Comparison of ENCODE assay signal across 1 cellular context in genomic region chr22:20885017-20885556, GRCh38.
TF ChIP-seq lines count a peak whose summit lies in the region.

No MANE protein-coding gene starts in this region.

TF ChIP-seq in K562, 482 proteins besides CTCF, POLR2A, EP300 and RAD21 (continued from another document and continues in another):
- TF ChIP-seq PBX2 (CRISPR knock-in tag; IDR thresholded peaks at IDR 0.05; ENCODE audit: low read depth), result 0 out of 2 replicates have a peak, but pooled peaks have one; percentile 29
- no peak for TF ChIP-seq PBX2 (tag; conservative IDR thresholded peaks at IDR 0.05; ENCODE audit: low read depth)
- no peak for TF ChIP-seq MTA2 (IDR thresholded peaks at IDR 0.05; ENCODE audit: low read depth)
- 0 out of 2 replicates have a peak, but pooled peaks have one; percentile 39 for TF ChIP-seq ZBTB1 (CRISPR knock-in tag; IDR thresholded peaks at IDR 0.05; ENCODE audit: borderline replicate concordance, low read depth)
- no peak for TF ChIP-seq ATF7 (IDR thresholded peaks at IDR 0.05)
- peak in 1 of 2 experiments; percentile 73; a peak in 1 of 4 replicates for TF ChIP-seq ZNF639 (CRISPR knock-in tag; conservative IDR thresholded peaks at IDR 0.05 in 1 of 2, IDR thresholded peaks at IDR 0.05 in 1 of 2)
- TF ChIP-seq NKRF (IDR thresholded peaks at IDR 0.05; ENCODE audit: borderline replicate concordance), result no peak
- no peak; the same call in 1 of the 2 replicates for TF ChIP-seq HNRNPUL1 (IDR thresholded peaks at IDR 0.05; ENCODE audit: low read length)
- TF ChIP-seq CREBBP (IDR thresholded peaks at IDR 0.05; ENCODE audit: low read depth, low read length), result no peak
- no peak for TF ChIP-seq ZKSCAN8 (CRISPR knock-in tag; IDR thresholded peaks at IDR 0.05)
- TF ChIP-seq TSC22D4 (tag; IDR thresholded peaks at IDR 0.05), result peak; percentile 90; the same call in 1 of the 2 replicates
- TF ChIP-seq KLF16 (IDR thresholded peaks at IDR 0.05), result no peak
- TF ChIP-seq, protein P1, sequence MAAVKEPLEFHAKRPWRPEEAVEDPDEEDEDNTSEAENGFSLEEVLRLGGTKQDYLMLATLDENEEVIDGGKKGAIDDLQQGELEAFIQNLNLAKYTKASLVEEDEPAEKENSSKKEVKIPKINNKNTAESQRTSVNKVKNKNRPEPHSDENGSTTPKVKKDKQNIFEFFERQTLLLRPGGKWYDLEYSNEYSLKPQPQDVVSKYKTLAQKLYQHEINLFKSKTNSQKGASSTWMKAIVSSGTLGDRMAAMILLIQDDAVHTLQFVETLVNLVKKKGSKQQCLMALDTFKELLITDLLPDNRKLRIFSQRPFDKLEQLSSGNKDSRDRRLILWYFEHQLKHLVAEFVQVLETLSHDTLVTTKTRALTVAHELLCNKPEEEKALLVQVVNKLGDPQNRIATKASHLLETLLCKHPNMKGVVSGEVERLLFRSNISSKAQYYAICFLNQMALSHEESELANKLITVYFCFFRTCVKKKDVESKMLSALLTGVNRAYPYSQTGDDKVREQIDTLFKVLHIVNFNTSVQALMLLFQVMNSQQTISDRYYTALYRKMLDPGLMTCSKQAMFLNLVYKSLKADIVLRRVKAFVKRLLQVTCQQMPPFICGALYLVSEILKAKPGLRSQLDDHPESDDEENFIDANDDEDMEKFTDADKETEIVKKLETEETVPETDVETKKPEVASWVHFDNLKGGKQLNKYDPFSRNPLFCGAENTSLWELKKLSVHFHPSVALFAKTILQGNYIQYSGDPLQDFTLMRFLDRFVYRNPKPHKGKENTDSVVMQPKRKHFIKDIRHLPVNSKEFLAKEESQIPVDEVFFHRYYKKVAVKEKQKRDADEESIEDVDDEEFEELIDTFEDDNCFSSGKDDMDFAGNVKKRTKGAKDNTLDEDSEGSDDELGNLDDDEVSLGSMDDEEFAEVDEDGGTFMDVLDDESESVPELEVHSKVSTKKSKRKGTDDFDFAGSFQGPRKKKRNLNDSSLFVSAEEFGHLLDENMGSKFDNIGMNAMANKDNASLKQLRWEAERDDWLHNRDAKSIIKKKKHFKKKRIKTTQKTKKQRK (IDR thresholded peaks at IDR 0.05; ENCODE audit: borderline replicate concordance, low read depth, low read length), result no peak
- TF ChIP-seq BCL6 (CRISPR knock-in tag; IDR thresholded peaks at IDR 0.05), result no peak
- no peak for TF ChIP-seq NFIC (IDR thresholded peaks at IDR 0.05)
- no peak for TF ChIP-seq MCM7 (IDR thresholded peaks at IDR 0.05)
- TF ChIP-seq, protein P2, sequence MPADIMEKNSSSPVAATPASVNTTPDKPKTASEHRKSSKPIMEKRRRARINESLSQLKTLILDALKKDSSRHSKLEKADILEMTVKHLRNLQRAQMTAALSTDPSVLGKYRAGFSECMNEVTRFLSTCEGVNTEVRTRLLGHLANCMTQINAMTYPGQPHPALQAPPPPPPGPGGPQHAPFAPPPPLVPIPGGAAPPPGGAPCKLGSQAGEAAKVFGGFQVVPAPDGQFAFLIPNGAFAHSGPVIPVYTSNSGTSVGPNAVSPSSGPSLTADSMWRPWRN (IDR thresholded peaks at IDR 0.05; ENCODE audit: low read depth), result 0 out of 2 replicates have a peak, but pooled peaks have one; percentile 5
- no peak for TF ChIP-seq NFIX (CRISPR knock-in tag; IDR thresholded peaks at IDR 0.05; ENCODE audit: low read depth)
- TF ChIP-seq MAX (CRISPR knock-in tag; IDR thresholded peaks at IDR 0.05), result no peak
- no peak for TF ChIP-seq ESRRA (IDR thresholded peaks at IDR 0.05; ENCODE audit: borderline replicate concordance, low read depth)
- 0 out of 2 replicates have a peak, but pooled peaks have one; percentile 7 for TF ChIP-seq FOXO4 (CRISPR knock-in tag; IDR thresholded peaks at IDR 0.05)
- no peak for TF ChIP-seq POLR2AphosphoS5 (IDR thresholded peaks at IDR 0.05; ENCODE audit: control insufficient read depth, insufficient read depth, low read depth, low read length)
- no peak for TF ChIP-seq KLF10 (CRISPR knock-in tag; IDR thresholded peaks at IDR 0.05)
- TF ChIP-seq, protein P3, sequence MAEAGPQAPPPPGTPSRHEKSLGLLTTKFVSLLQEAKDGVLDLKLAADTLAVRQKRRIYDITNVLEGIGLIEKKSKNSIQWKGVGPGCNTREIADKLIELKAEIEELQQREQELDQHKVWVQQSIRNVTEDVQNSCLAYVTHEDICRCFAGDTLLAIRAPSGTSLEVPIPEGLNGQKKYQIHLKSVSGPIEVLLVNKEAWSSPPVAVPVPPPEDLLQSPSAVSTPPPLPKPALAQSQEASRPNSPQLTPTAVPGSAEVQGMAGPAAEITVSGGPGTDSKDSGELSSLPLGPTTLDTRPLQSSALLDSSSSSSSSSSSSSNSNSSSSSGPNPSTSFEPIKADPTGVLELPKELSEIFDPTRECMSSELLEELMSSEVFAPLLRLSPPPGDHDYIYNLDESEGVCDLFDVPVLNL (CRISPR knock-in tag; IDR thresholded peaks at IDR 0.05; ENCODE audit: low read depth), result 0 out of 2 replicates have a peak, but pooled peaks have one; percentile 6
- no peak for TF ChIP-seq ZNF311 (CRISPR knock-in tag; IDR thresholded peaks at IDR 0.05)
- no peak for TF ChIP-seq CSDE1 (IDR thresholded peaks at IDR 0.05)
- TF ChIP-seq, protein P4, sequence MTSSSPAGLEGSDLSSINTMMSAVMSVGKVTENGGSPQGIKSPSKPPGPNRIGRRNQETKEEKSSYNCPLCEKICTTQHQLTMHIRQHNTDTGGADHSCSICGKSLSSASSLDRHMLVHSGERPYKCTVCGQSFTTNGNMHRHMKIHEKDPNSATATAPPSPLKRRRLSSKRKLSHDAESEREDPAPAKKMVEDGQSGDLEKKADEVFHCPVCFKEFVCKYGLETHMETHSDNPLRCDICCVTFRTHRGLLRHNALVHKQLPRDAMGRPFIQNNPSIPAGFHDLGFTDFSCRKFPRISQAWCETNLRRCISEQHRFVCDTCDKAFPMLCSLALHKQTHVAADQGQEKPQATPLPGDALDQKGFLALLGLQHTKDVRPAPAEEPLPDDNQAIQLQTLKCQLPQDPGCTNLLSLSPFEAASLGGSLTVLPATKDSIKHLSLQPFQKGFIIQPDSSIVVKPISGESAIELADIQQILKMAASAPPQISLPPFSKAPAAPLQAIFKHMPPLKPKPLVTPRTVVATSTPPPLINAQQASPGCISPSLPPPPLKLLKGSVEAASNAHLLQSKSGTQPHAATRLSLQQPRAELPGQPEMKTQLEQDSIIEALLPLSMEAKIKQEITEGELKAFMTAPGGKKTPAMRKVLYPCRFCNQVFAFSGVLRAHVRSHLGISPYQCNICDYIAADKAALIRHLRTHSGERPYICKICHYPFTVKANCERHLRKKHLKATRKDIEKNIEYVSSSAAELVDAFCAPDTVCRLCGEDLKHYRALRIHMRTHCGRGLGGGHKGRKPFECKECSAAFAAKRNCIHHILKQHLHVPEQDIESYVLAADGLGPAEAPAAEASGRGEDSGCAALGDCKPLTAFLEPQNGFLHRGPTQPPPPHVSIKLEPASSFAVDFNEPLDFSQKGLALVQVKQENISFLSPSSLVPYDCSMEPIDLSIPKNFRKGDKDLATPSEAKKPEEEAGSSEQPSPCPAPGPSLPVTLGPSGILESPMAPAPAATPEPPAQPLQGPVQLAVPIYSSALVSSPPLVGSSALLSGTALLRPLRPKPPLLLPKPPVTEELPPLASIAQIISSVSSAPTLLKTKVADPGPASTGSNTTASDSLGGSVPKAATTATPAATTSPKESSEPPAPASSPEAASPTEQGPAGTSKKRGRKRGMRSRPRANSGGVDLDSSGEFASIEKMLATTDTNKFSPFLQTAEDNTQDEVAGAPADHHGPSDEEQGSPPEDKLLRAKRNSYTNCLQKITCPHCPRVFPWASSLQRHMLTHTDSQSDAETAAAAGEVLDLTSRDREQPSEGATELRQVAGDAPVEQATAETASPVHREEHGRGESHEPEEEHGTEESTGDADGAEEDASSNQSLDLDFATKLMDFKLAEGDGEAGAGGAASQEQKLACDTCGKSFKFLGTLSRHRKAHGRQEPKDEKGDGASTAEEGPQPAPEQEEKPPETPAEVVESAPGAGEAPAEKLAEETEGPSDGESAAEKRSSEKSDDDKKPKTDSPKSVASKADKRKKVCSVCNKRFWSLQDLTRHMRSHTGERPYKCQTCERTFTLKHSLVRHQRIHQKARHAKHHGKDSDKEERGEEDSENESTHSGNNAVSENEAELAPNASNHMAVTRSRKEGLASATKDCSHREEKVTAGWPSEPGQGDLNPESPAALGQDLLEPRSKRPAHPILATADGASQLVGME (CRISPR knock-in tag; IDR thresholded peaks at IDR 0.05), result no peak
- TF ChIP-seq CBFA2T2 (conservative IDR thresholded peaks at IDR 0.05), result no peak
- no peak for TF ChIP-seq MXI1 (IDR thresholded peaks at IDR 0.05; ENCODE audit: low read depth, low read length)
- TF ChIP-seq FOXP4 (CRISPR knock-in tag; IDR thresholded peaks at IDR 0.05; ENCODE audit: borderline replicate concordance), result no peak
- no peak for TF ChIP-seq MNT (conservative IDR thresholded peaks at IDR 0.05)
